ENCODE assay signal across 14 cellular contexts in the genomic region with DNA sequence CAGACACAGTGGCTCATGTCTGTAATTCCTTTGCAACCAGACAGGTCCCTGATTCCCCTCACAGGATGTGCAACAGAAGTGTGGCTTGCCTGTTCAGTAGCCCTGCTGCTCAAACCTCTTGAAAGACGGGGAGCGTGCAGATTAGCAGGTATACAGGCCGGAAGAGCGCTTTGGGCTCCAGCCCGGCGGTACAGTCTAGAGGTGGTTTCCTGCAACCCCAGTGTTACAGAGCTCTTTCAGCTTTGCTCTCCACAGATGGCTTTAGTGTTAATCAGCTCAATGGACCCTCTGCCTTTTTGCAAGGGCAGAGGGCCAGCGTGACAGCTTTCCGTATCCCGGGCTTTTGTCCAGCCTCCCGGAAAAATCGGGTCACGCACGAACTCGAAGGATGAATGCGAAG.
DNase-seq lines count a peak whose midpoint lies in the region; ATAC-seq, FAIRE-seq and TF ChIP-seq lines count a peak whose summit lies in the region.
"Had no signal": no experiment of that assay in that cellular context is flagged by ENCODE, and none has a peak within 500 bp of the region (broad histone marks: within the 10 kb centered on the region; RNA-seq: fewer than 3 reads in every experiment).

No MANE protein-coding gene starts in this region.

- H3K79me2 ChIP-seq in H1 (ENCODE audit: control insufficient read depth in 1 of 2, insufficient read depth in 2 of 2, low read length in 2 of 2), result no peaks in the 10 kb centered on the region

- peaks cover 0 to under 1% (median 0%) of the 10 kb centered on the region in 4 experiments; a peak in 3 of 7 replicates for H3K4me1 ChIP-seq in H1 (replicated peaks in 1 of 4; ENCODE audit: control insufficient read depth in 3 of 4, insufficient read depth in 4 of 4, low read length in 3 of 4)

- no peaks in the 10 kb centered on the region for H3K79me1 ChIP-seq in H1 (ENCODE audit: low read depth, low read length)

- no peak overlapping the region for H3K18ac ChIP-seq in H1 (ENCODE audit: extremely low read depth, low read length)

- H3K27me3 ChIP-seq in H1 (replicated peaks in 1 of 4; ENCODE audit: control insufficient read depth in 3 of 4, extremely low read depth in 1 of 4, insufficient read depth in 3 of 4, low read length in 3 of 4), result no peaks in the 10 kb centered on the region

- H4K91ac ChIP-seq in H1 (replicated peaks; ENCODE audit: insufficient read length, low read length), result no peak overlapping the region

- H3K27ac ChIP-seq in H1 (ENCODE audit: low read depth, low read length), result no peak overlapping the region
- no peak overlapping the region for H3K27ac ChIP-seq in coronary artery
- H3K27ac ChIP-seq: C4-2B had no signal

- H4K5ac ChIP-seq in H1 (ENCODE audit: insufficient read length, low read depth, low read length), result no peak overlapping the region

- H2BK5ac ChIP-seq in H1 (ENCODE audit: low read depth, low read length), result no peak overlapping the region

- no peak for TF ChIP-seq POLR2A in H1 (IDR thresholded peaks at IDR 0.05; ENCODE audit: control extremely low read depth in 1 of 2, low read depth in 2 of 2, low read length in 2 of 2)

- no peak overlapping the region for H2AK5ac ChIP-seq in H1 (ENCODE audit: low read depth, low read length)

- no peak overlapping the region for H3K14ac ChIP-seq in H1 (ENCODE audit: insufficient read length)

- H2BK12ac ChIP-seq in H1 (ENCODE audit: low read depth, low read length), result no peak overlapping the region

- H3K9ac ChIP-seq in H1 (replicated peaks in 1 of 4; ENCODE audit: extremely low read depth in 1 of 4, low read depth in 3 of 4, low read length in 3 of 4), result no peak overlapping the region

- no peak for DNase-seq in H1 (ENCODE audit: low read depth in 1 of 2, low spot score in 2 of 2)
- DNase-seq in amygdala (lab: John Stamatoyannopoulos, UW), result no peak
- DNase-seq in coronary artery (ENCODE audit: low spot score), result no peak
- no peak for DNase-seq in HTR-8/SVneo (ENCODE audit: insufficient read length, low spot score)
- DNase-seq: DND-41; effector memory CD8-positive, alpha-beta T cell; KBM-7; left ventricle myocardium superior; NCI-H1092 treated with DMSO at 0.1 percent for 48 hours; NCI-H345 had no signal

- H3K23me2 ChIP-seq in H1 (ENCODE audit: low read depth, low read length), result no peaks in the 10 kb centered on the region

- no peak overlapping the region for H3K56ac ChIP-seq in H1 (replicated peaks; ENCODE audit: insufficient read length, low read depth, low read length)

- H2BK120ac ChIP-seq in H1 (replicated peaks; ENCODE audit: low read depth, low read length), result no peak overlapping the region

- H2AFZ ChIP-seq in H1 (ENCODE audit: low read length), result peak overlapping the region; percentile 65

- no peak for TF ChIP-seq RAD21 in H1 (IDR thresholded peaks at IDR 0.05 in 1 of 2, conservative IDR thresholded peaks at IDR 0.05 in 1 of 2; ENCODE audit: low read depth in 2 of 2, low read length in 2 of 2)

- no peak overlapping the region for H3K4me2 ChIP-seq in H1 (ENCODE audit: insufficient read depth in 1 of 2, low read depth in 2 of 2, low read length in 2 of 2)

- no peaks in the 10 kb centered on the region for H3K36me3 ChIP-seq in H1 (ENCODE audit: control insufficient read depth in 2 of 4, insufficient read depth in 4 of 4, low read length in 3 of 4)

- CTCF ChIA-PET in H1 (lab: Charles Lee; ENCODE audit: partially characterized antibody), result interaction anchor here (0.7 kb wide), 1 partner anchor 279 kb away, joined by 3 read pairs; no protein-coding TSS in a partner anchor

- H3K4ac ChIP-seq in H1 (replicated peaks; ENCODE audit: insufficient read length, low read depth, low read length), result no peak overlapping the region

- no peak overlapping the region for H2BK15ac ChIP-seq in H1 (ENCODE audit: low read length)

- H4K20me1 ChIP-seq in H1 (replicated peaks in 1 of 2; ENCODE audit: control insufficient read depth in 1 of 2, insufficient read depth in 2 of 2, low read length in 2 of 2), result no peaks in the 10 kb centered on the region

- no peak overlapping the region for H2BK20ac ChIP-seq in H1 (ENCODE audit: low read length)

- POLR2A ChIA-PET in H1 (lab: Charles Lee; ENCODE audit: partially characterized antibody), result interaction anchor here (1.2 kb wide), 1 partner anchor 13 kb away, joined by 3 read pairs; no protein-coding TSS in a partner anchor

- WGBS in H1 (ENCODE audit: extremely low coverage in 1 of 2, insufficient coverage in 1 of 2, insufficient read length in 1 of 2, insufficient replicate concordance in 2 of 2, low coverage in 1 of 2, low lambda C conversion rate in 2 of 2, missing lambda C conversion rate in 1 of 2), 2 experiments, result 91% methylated on average over 13 of the region's 15 CpGs; no CpG with 5 or more reads in 1 of the 2 experiments

- no peak for TF ChIP-seq EP300 in H1 (IDR thresholded peaks at IDR 0.05; ENCODE audit: borderline replicate concordance in 1 of 2, low read depth in 2 of 2, low read length in 2 of 2)

- FAIRE-seq in H1 (lab: Jason Lieb, UNC) (no peak), HTR-8/SVneo (lab: Jason Lieb, UNC) (no peak)

- no peak for TF ChIP-seq CTCF in H1 (IDR thresholded peaks at IDR 0.05; ENCODE audit: control extremely low read depth in 1 of 3, insufficient read depth in 1 of 3, low read depth in 1 of 3, low read length in 3 of 3)
- no peak for TF ChIP-seq CTCF in coronary artery (IDR thresholded peaks at IDR 0.05)

- no peaks in the 10 kb centered on the region for H3K9me3 ChIP-seq in H1 (ENCODE audit: insufficient read depth in 2 of 2, low read depth in 1 of 2, low read length in 1 of 2)

- H3K23ac ChIP-seq in H1 (ENCODE audit: insufficient read length), result no peak overlapping the region

- no peak overlapping the region for H4K8ac ChIP-seq in H1 (ENCODE audit: extremely low read depth, insufficient read depth, low read length)

- ATAC-seq in GM18868 (IDR thresholded peaks at IDR 0.05; ENCODE audit: unreplicated experiment), result peak; percentile 87
- peak; percentile 87 for ATAC-seq in GM21390 (IDR thresholded peaks at IDR 0.05; ENCODE audit: unreplicated experiment)
- peak; percentile 81 for ATAC-seq in HG03378 (IDR thresholded peaks at IDR 0.05; ENCODE audit: unreplicated experiment)
- ATAC-seq: effector memory CD8-positive, alpha-beta T cell; left ventricle myocardium superior had no signal

- H3K4me3 ChIP-seq in H1 (ENCODE audit: extremely low read depth in 1 of 4, insufficient read depth in 2 of 4, low read depth in 3 of 4, low read length in 4 of 4), result no peak overlapping the region
- no peak overlapping the region for H3K4me3 ChIP-seq in coronary artery

TF ChIP-seq in H1, 55 proteins besides CTCF, POLR2A, EP300 and RAD21:
- TF ChIP-seq ZNF274 (IDR thresholded peaks at IDR 0.05; ENCODE audit: borderline replicate concordance, extremely low read depth, low read length), result no peak
- TF ChIP-seq TAF1 (IDR thresholded peaks at IDR 0.05; ENCODE audit: low read depth, low read length), result no peak
- no peak for TF ChIP-seq CHD1 (IDR thresholded peaks at IDR 0.05; ENCODE audit: low read depth, low read length)
- TF ChIP-seq HDAC6 (IDR thresholded peaks at IDR 0.05; ENCODE audit: low read depth, low read length), result no peak
- TF ChIP-seq YY1 (IDR thresholded peaks at IDR 0.05; ENCODE audit: low read depth, low read length), result no peak
- TF ChIP-seq GABPA (IDR thresholded peaks at IDR 0.05; ENCODE audit: borderline replicate concordance, insufficient read depth, low read length), result no peak
- no peak for TF ChIP-seq TBP (IDR thresholded peaks at IDR 0.05; ENCODE audit: low read depth, low read length)
- no peak for TF ChIP-seq RXRA (IDR thresholded peaks at IDR 0.05; ENCODE audit: insufficient read depth, low read depth, low read length)
- TF ChIP-seq CBX5 (IDR thresholded peaks at IDR 0.05; ENCODE audit: low read depth, low read length), result no peak
- TF ChIP-seq KDM5A (IDR thresholded peaks at IDR 0.05; ENCODE audit: low read length), result no peak
- no peak for TF ChIP-seq SP1 (IDR thresholded peaks at IDR 0.05; ENCODE audit: low read depth, low read length)
- no peak for TF ChIP-seq BACH1 (IDR thresholded peaks at IDR 0.05; ENCODE audit: low read length)
